In genomic region chr5:132136906-132137305, GRCh38 we compare ENCODE assay signal across 19 cellular contexts.
DNase-seq lines count a peak whose midpoint lies in the region; ATAC-seq, FAIRE-seq and TF ChIP-seq lines count a peak whose summit lies in the region.
"Had no signal": no experiment of that assay in that cellular context is flagged by ENCODE, and none has a peak within 500 bp of the region (broad histone marks: within the 10 kb centered on the region; RNA-seq: fewer than 3 reads in every experiment).

No MANE protein-coding gene starts in this region.

- H3K27ac Mint-ChIP-seq in Calu3 (ENCODE audit: unreplicated experiment) = no peak overlapping the region
- H3K27ac Mint-ChIP-seq: CD14-positive monocyte; naive thymus-derived CD4-positive, alpha-beta T cell; stimulated activated memory B cell treated with anti-CD40 and anti-IgM and Interleukin-4, amounts not matched to agents 10 μg/mL and 1 μg/mL and 100 μg/mL, for 72 hours had no signal

- peak; percentile 90 for FAIRE-seq in keratinocyte (lab: Jason Lieb, UNC)
- no peak for FAIRE-seq in RCC 7860 (lab: Jason Lieb, UNC)

- no peaks in the 10 kb centered on the region for H3K36me3 ChIP-seq in BJ (ENCODE audit: control insufficient read depth, insufficient read depth, low read length)
- no peaks in the 10 kb centered on the region for H3K36me3 ChIP-seq in mammary epithelial cell (ENCODE audit: insufficient read depth, low read length)
- no peaks in the 10 kb centered on the region for H3K36me3 ChIP-seq in keratinocyte (ENCODE audit: control insufficient read depth in 2 of 2, extremely low read depth in 1 of 2, insufficient read depth in 2 of 2, low read length in 2 of 2)
- H3K36me3 ChIP-seq: heart right ventricle, Peyer's patch had no signal

- H3K9ac ChIP-seq in mammary epithelial cell (ENCODE audit: insufficient read depth, low read length) (no peak overlapping the region), keratinocyte (ENCODE audit: control insufficient read depth, extremely low read depth, insufficient read depth, low read length) (no peak overlapping the region)

- BruUV-seq in mammary epithelial cell (replicated peaks; lab: Mats Ljungman, UMichigan) (no TSS peak), Calu3 (replicated peaks; lab: Mats Ljungman, UMichigan) (no TSS peak)

- H3K27me3 ChIP-seq in BJ (ENCODE audit: control insufficient read depth, insufficient read depth, low read length) (no peaks in the 10 kb centered on the region), mammary epithelial cell (ENCODE audit: insufficient read depth, low read length) (no peaks in the 10 kb centered on the region), keratinocyte (ENCODE audit: control insufficient read depth, extremely low read depth, insufficient read depth, low read length) (no peaks in the 10 kb centered on the region)
- H3K27me3 ChIP-seq: body of pancreas, Peyer's patch had no signal

- H3K27ac ChIP-seq in mammary epithelial cell (ENCODE audit: insufficient read depth, low read depth, low read length) (peak overlapping the region; percentile 85), keratinocyte (ENCODE audit: control insufficient read depth, insufficient read depth, low read length) (peak overlapping the region; percentile 62)
- H3K27ac ChIP-seq: body of pancreas, heart right ventricle, Peyer's patch had no signal

- ATAC-seq in GM21717 (IDR thresholded peaks at IDR 0.05; ENCODE audit: unreplicated experiment) = no peak
- ATAC-seq: body of pancreas; heart right ventricle; left lobe of liver; naive thymus-derived CD4-positive, alpha-beta T cell; right cardiac atrium; stimulated activated memory B cell treated with anti-CD40 and anti-IgM and Interleukin-4, amounts not matched to agents 10 μg/mL and 1 μg/mL and 100 μg/mL, for 72 hours had no signal

- intact Hi-C loops in mammary epithelial cell (cut with micrococcal nuclease) = loop anchor here (2.0 to 5.0 kb wide), 2 partner anchors 34 to 50 kb away; no protein-coding TSS in a partner anchor
- intact Hi-C loops in Calu3 (cut with micrococcal nuclease; ENCODE audit: unreplicated experiment) = no loop called here

- no peaks in the 10 kb centered on the region for H4K20me1 ChIP-seq in mammary epithelial cell (ENCODE audit: insufficient read depth, low read length)
- no peaks in the 10 kb centered on the region for H4K20me1 ChIP-seq in keratinocyte (ENCODE audit: control insufficient read depth, extremely low read depth, insufficient read depth, low read length)

- H2AFZ ChIP-seq in mammary epithelial cell (ENCODE audit: low read depth, low read length) (no peak overlapping the region), keratinocyte (ENCODE audit: control insufficient read depth, low read length) (no peak overlapping the region)

- peak overlapping the region; percentile 39 for H3K4me2 ChIP-seq in mammary epithelial cell (ENCODE audit: insufficient read depth, low read depth, low read length)
- H3K4me2 ChIP-seq in keratinocyte (ENCODE audit: control insufficient read depth, extremely low read depth, insufficient read depth, low read depth, low read length) = peak overlapping the region; percentile 6

- no peaks in the 10 kb centered on the region for H3K9me1 ChIP-seq in keratinocyte (ENCODE audit: control insufficient read depth, extremely low read depth, insufficient read depth, low read length)

- H3K9me3 Mint-ChIP-seq in Calu3 (ENCODE audit: low read depth, unreplicated experiment) = no peaks in the 10 kb centered on the region

- H3K4me1 ChIP-seq in mammary epithelial cell (ENCODE audit: insufficient read depth, low read length) (peaks cover 24% of the 10 kb centered on the region), keratinocyte (ENCODE audit: control insufficient read depth, extremely low read depth, insufficient read depth, low read length) (peaks cover 22% of the 10 kb centered on the region)
- H3K4me1 ChIP-seq: body of pancreas, heart right ventricle, Peyer's patch had no signal

- in situ Hi-C loops in mammary epithelial cell (cut with MboI; ENCODE audit: low sequenced_read_pairs in 2 of 2) = no loop called here

- DNase-seq in BJ (ENCODE audit: low read depth) (peak; percentile 37), LHCN-M2 (ENCODE audit: low read depth) (peak; percentile 94), mammary epithelial cell (peak; percentile 96), keratinocyte (ENCODE audit: low read depth, low spot score) (peak; percentile 73), RCC 7860 (ENCODE audit: low spot score) (no peak), SHP77 treated with DMSO at 0.1 percent for 48 hours (lab: John Stamatoyannopoulos, UW) (no peak), Calu3 (no peak)
- DNase-seq: activated CD4-positive, alpha-beta T cell treated with anti-CD3 and anti-CD28 coated beads, Interleukin-2, amount 50 U/mL, for 48 hours; body of pancreas; heart right ventricle; MV-4-11; naive thymus-derived CD4-positive, alpha-beta T cell; Peyer's patch; right cardiac atrium; stimulated activated CD4-positive, alpha-beta T cell treated with anti-CD3 and anti-CD28 coated beads, Interleukin-4, amount 100 ng/mL, for 4 hours had no signal

- H3K36me3 Mint-ChIP-seq in Calu3 (ENCODE audit: insufficient read depth, unreplicated experiment) = no peaks in the 10 kb centered on the region
- H3K36me3 Mint-ChIP-seq: CD14-positive monocyte; stimulated activated memory B cell treated with anti-CD40 and anti-IgM and Interleukin-4, amounts not matched to agents 10 μg/mL and 1 μg/mL and 100 μg/mL, for 72 hours had no signal

- H3K4me3 ChIP-seq in BJ (ENCODE audit: low read depth, low read length) (no peak overlapping the region), mammary epithelial cell (replicated peaks in 1 of 3; ENCODE audit: insufficient read depth in 1 of 3, low read depth in 2 of 3, low read length in 3 of 3) (no peak overlapping the region), keratinocyte (ENCODE audit: control insufficient read depth in 2 of 3, extremely low read depth in 1 of 3, insufficient read depth in 2 of 3, low read depth in 1 of 3, low read length in 3 of 3) (no peak overlapping the region)
- H3K4me3 ChIP-seq: body of pancreas, heart right ventricle, Peyer's patch had no signal

- H3K4me1 Mint-ChIP-seq in Calu3 (ENCODE audit: low read depth, unreplicated experiment) = no peaks in the 10 kb centered on the region

- 9% methylated on average over 2 of the region's 2 CpGs for WGBS in mammary epithelial cell (ENCODE audit: low coverage, missing lambda C conversion rate)

- no peak overlapping the region for H3K4me3 Mint-ChIP-seq in Calu3 (ENCODE audit: low read depth, unreplicated experiment)
- H3K4me3 Mint-ChIP-seq: CD14-positive monocyte; naive thymus-derived CD4-positive, alpha-beta T cell; stimulated activated memory B cell treated with anti-CD40 and anti-IgM and Interleukin-4, amounts not matched to agents 10 μg/mL and 1 μg/mL and 100 μg/mL, for 72 hours had no signal

- CTCF ChIA-PET in BJ (lab: Yijun Ruan, JAX) (interaction anchor here (1.4 to 2.8 kb wide), 6 partner anchors 37 to 78 kb away, joined by 3 to 16 read pairs (median 6); partner anchors contain the start of gene CSF2), mammary epithelial cell (lab: Charles Lee; ENCODE audit: low non-redundant PET) (no interaction called here), Calu3 (lab: Charles Lee) (no interaction called here)

- H3K9me3 ChIP-seq in mammary epithelial cell (replicated peaks; ENCODE audit: insufficient read depth, low read length) (no peaks in the 10 kb centered on the region), keratinocyte (ENCODE audit: control insufficient read depth, low read depth, low read length) (no peaks in the 10 kb centered on the region)
- H3K9me3 ChIP-seq: Peyer's patch had no signal

- TF ChIP-seq CTCF in BJ (IDR thresholded peaks at IDR 0.05; ENCODE audit: insufficient read depth, low read depth, low read length) = no peak
- TF ChIP-seq CTCF in mammary epithelial cell (conservative IDR thresholded peaks at IDR 0.05 in 1 of 2, IDR thresholded peaks at IDR 0.05 in 1 of 2; ENCODE audit: extremely low read depth in 1 of 2, insufficient read depth in 1 of 2, low read depth in 1 of 2, low read length in 2 of 2) = no peak
- no peak for TF ChIP-seq CTCF in keratinocyte (optimal IDR thresholded peaks at IDR 0.05 in 1 of 3, IDR thresholded peaks at IDR 0.05 in 1 of 3, conservative IDR thresholded peaks at IDR 0.05 in 1 of 3; ENCODE audit: extremely low read depth in 1 of 3, insufficient read depth in 2 of 3, low read length in 3 of 3)
- TF ChIP-seq CTCF in Calu3 (IDR thresholded peaks at IDR 0.05; ENCODE audit: unreplicated experiment) = no peak

- peaks cover 60% of the 10 kb centered on the region for H3K27me3 Mint-ChIP-seq in Calu3 (ENCODE audit: unreplicated experiment)
- H3K27me3 Mint-ChIP-seq: stimulated activated memory B cell treated with anti-CD40 and anti-IgM and Interleukin-4, amounts not matched to agents 10 μg/mL and 1 μg/mL and 100 μg/mL, for 72 hours had no signal

- dilution Hi-C loops in mammary epithelial cell (cut with HindIII; ENCODE audit: low sequenced_read_pairs) = no loop called here
- dilution Hi-C loops in keratinocyte (cut with MboI; ENCODE audit: extremely low pct_ligation_motif_present, low sequenced_read_pairs) = no loop called here

- POLR2A ChIA-PET in BJ (lab: Charles Lee) = no interaction called here

- H3K79me2 ChIP-seq in mammary epithelial cell (ENCODE audit: insufficient read depth, low read length) = no peaks in the 10 kb centered on the region
- H3K79me2 ChIP-seq in keratinocyte (ENCODE audit: control insufficient read depth, insufficient read depth, low read length) = no peaks in the 10 kb centered on the region

Comparison
In these comparisons a context has a peak if more than half of its experiments do, and no peak if none do; other contexts are left out.
1. DNase-seq: peak in BJ (single experiment), LHCN-M2 (single experiment), mammary epithelial cell (single experiment) and keratinocyte (single experiment); none in RCC 7860 (single experiment), SHP77 treated with DMSO at 0.1 percent for 48 hours (single experiment) and Calu3 (single experiment).